In the genomic region with DNA sequence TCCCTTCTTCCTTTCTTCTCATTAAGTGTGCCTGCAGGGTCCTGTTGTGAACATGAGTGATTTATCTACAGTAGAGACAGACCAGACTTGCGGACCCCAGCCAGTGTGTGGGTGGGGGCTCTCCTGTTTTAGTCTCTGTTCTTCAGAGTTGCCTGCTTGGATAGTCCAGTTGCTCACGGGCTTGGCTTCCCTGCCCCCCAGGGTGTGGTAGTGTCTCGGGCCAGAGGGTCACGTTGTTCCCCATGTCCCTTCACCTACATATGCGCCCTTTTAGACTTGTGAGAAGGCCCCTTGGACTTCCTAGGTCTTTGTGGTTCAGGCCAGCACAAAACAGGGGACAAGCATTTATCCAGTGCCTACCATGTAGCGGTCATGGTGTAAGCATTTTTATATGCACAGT, we compare ENCODE assay signal across 20 cellular contexts.
DNase-seq lines count a peak whose midpoint lies in the region; ATAC-seq and TF ChIP-seq lines count a peak whose summit lies in the region.
"Had no signal": no experiment of that assay in that cellular context is flagged by ENCODE, and none has a peak within 500 bp of the region (broad histone marks: within the 10 kb centered on the region; RNA-seq: fewer than 3 reads in every experiment).

No MANE protein-coding gene starts in this region.

- BruUV-seq in Caco-2 (replicated peaks; lab: Mats Ljungman, UMichigan): no TSS peak

- H2BK120ac ChIP-seq in mesenchymal stem cell (ENCODE audit: low read depth, low read length): no peak overlapping the region

- CTCF ChIA-PET in Caco-2 (lab: Charles Lee): no interaction called here

- H2BK5ac ChIP-seq in mesenchymal stem cell (ENCODE audit: low read depth, low read length, poor library complexity, severe bottlenecking): no peak overlapping the region

- H3K4me1 ChIP-seq in Caco-2: no peaks in the 10 kb centered on the region
- peaks cover 24% of the 10 kb centered on the region for H3K4me1 ChIP-seq in mesenchymal stem cell (ENCODE audit: control insufficient read depth, insufficient read depth, low read depth, low read length)
- H3K4me1 ChIP-seq in skeletal muscle tissue (ENCODE audit: control insufficient read depth in 3 of 3, insufficient read depth in 3 of 3, low read length in 3 of 3): peaks cover 80 to 97% (median 96%) of the 10 kb centered on the region in 3 donors
- peaks cover 29% of the 10 kb centered on the region for H3K4me1 ChIP-seq in lower lobe of right lung

- 94% methylated on average over 5 of the region's 6 CpGs for WGBS in mesenchymal stem cell

- no peak for DNase-seq in Caco-2
- no peak for DNase-seq in mesenchymal stem cell
- no peak for DNase-seq in lower lobe of right lung
- DNase-seq in NOMO-1 treated with dmso at 0.1 percent for 144 hours (lab: John Stamatoyannopoulos, UW; ENCODE audit: unreplicated experiment): no peak
- DNase-seq: activated CD4-positive, CD25-positive, alpha-beta regulatory T cell; activated CD8-positive, alpha-beta T cell treated with anti-CD3 and anti-CD28 coated beads for 36 hours; activated naive CD8-positive, alpha-beta T cell treated with anti-CD3 and anti-CD28 coated beads, Interleukin-2, amount 10 ng/mL, durations not matched to agents 7 days and 5 days; activated T-cell treated with anti-CD3 and anti-CD28 coated beads, Interleukin-2, amount 50 U/mL, for 4 hours; CD4-positive, alpha-beta memory T cell; DMS53; GF-D8; NCI-H1417; NK-92 treated with Interleukin-12 subunit alpha and Interleukin-12 subunit beta, amount 100 ng/mL, for 24 hours had no signal

- no peak overlapping the region for H2BK15ac ChIP-seq in mesenchymal stem cell (ENCODE audit: low read depth, poor library complexity, severe bottlenecking)

- no peak overlapping the region for H4K91ac ChIP-seq in mesenchymal stem cell (ENCODE audit: low read length)

- no peaks in the 10 kb centered on the region for H3K27me3 ChIP-seq in Caco-2 (replicated peaks; ENCODE audit: control insufficient read depth, insufficient read depth, low read length)
- no peaks in the 10 kb centered on the region for H3K27me3 ChIP-seq in mesenchymal stem cell (ENCODE audit: control insufficient read depth in 1 of 2, insufficient read depth in 1 of 2, low read length in 2 of 2)
- H3K27me3 ChIP-seq in skeletal muscle tissue (ENCODE audit: control insufficient read depth in 3 of 3, insufficient read depth in 3 of 3, low read length in 3 of 3): no peaks in the 10 kb centered on the region
- no peaks in the 10 kb centered on the region for H3K27me3 ChIP-seq in lower lobe of right lung (ENCODE audit: low read depth)
- H3K27me3 ChIP-seq: cardiac muscle cell, dorsolateral prefrontal cortex had no signal

- peak overlapping the region; percentile 67 for H4K8ac ChIP-seq in mesenchymal stem cell (ENCODE audit: low read length)

- POLR2A ChIA-PET in Caco-2 (lab: Charles Lee): no interaction called here

- peak overlapping the region in 1 of 2 experiments; percentile 40 for H2BK12ac ChIP-seq in mesenchymal stem cell (ENCODE audit: low read length in 2 of 2)

- H3K23ac ChIP-seq in mesenchymal stem cell (ENCODE audit: low read length in 2 of 2): no peak overlapping the region

- peak overlapping the region; percentile 58 for H3K27ac Mint-ChIP-seq in Caco-2 (ENCODE audit: unreplicated experiment)
- peak overlapping the region; percentile 59 for H3K27ac Mint-ChIP-seq in activated T-helper 17 cell treated with anti-CD3 and anti-CD28 coated beads, Interleukin-2, amount 50 U/mL, for 72 hours
- H3K27ac Mint-ChIP-seq: activated CD8-positive, alpha-beta T cell treated with anti-CD3 and anti-CD28 coated beads for 36 hours; activated naive CD8-positive, alpha-beta T cell treated with anti-CD3 and anti-CD28 coated beads, Interleukin-2, amount 10 ng/mL, durations not matched to agents 7 days and 5 days had no signal

- peaks cover 9% of the 10 kb centered on the region for H3K79me1 ChIP-seq in mesenchymal stem cell (replicated peaks; ENCODE audit: low read length, poor library complexity, severe bottlenecking)

- no peaks in the 10 kb centered on the region for H3K9me3 ChIP-seq in Caco-2
- H3K9me3 ChIP-seq in mesenchymal stem cell (ENCODE audit: control insufficient read depth, low read length): no peaks in the 10 kb centered on the region
- H3K9me3 ChIP-seq in skeletal muscle tissue (ENCODE audit: control insufficient read depth in 3 of 3, low read length in 3 of 3): no peaks in the 10 kb centered on the region
- H3K9me3 ChIP-seq in lower lobe of right lung: no peaks in the 10 kb centered on the region

- no peak overlapping the region for H3K4me3 ChIP-seq in Caco-2 (ENCODE audit: low read depth, low read length)
- H3K4me3 ChIP-seq in mesenchymal stem cell (ENCODE audit: insufficient read depth in 1 of 2, low read depth in 1 of 2, low read length in 2 of 2): no peak overlapping the region
- peak overlapping the region; percentile 45 to 72 (median 47) for H3K4me3 ChIP-seq in skeletal muscle tissue (ENCODE audit: low read length in 3 of 3)
- no peak overlapping the region for H3K4me3 ChIP-seq in lower lobe of right lung
- H3K4me3 ChIP-seq: cardiac muscle cell, SK-N-MC had no signal

- peaks cover 64% of the 10 kb centered on the region for H3K36me3 Mint-ChIP-seq in Caco-2 (ENCODE audit: insufficient read depth, unreplicated experiment)
- H3K36me3 Mint-ChIP-seq in activated T-helper 17 cell treated with anti-CD3 and anti-CD28 coated beads, Interleukin-2, amount 50 U/mL, for 72 hours (ENCODE audit: low read depth): peaks cover 99% of the 10 kb centered on the region

- H3K4ac ChIP-seq in mesenchymal stem cell (ENCODE audit: low read depth in 1 of 2, low read length in 2 of 2): no peak overlapping the region

- H3K4me3 Mint-ChIP-seq in Caco-2 (ENCODE audit: unreplicated experiment): no peak overlapping the region
- H3K4me3 Mint-ChIP-seq in activated T-helper 17 cell treated with anti-CD3 and anti-CD28 coated beads, Interleukin-2, amount 50 U/mL, for 72 hours: no peak overlapping the region
- H3K4me3 Mint-ChIP-seq: activated CD8-positive, alpha-beta T cell treated with anti-CD3 and anti-CD28 coated beads for 36 hours; activated naive CD8-positive, alpha-beta T cell treated with anti-CD3 and anti-CD28 coated beads, Interleukin-2, amount 10 ng/mL, durations not matched to agents 7 days and 5 days; activated T-cell treated with anti-CD3 and anti-CD28 coated beads, Interleukin-2, amount 50 U/mL, for 4 hours; CD4-positive, alpha-beta memory T cell had no signal

- no peak overlapping the region for H3K4me2 ChIP-seq in mesenchymal stem cell (ENCODE audit: low read length, poor library complexity, severe bottlenecking)

- TF ChIP-seq CTCF in Caco-2 (IDR thresholded peaks at IDR 0.05; ENCODE audit: insufficient read depth in 1 of 2, low read depth in 1 of 2, low read length in 1 of 2, severe bottlenecking in 1 of 2, unreplicated experiment in 1 of 2): no peak
- TF ChIP-seq CTCF in lower lobe of right lung (IDR thresholded peaks at IDR 0.05): no peak

- peaks cover 16% of the 10 kb centered on the region for H3K4me1 Mint-ChIP-seq in Caco-2 (ENCODE audit: low read depth, unreplicated experiment)
- H3K4me1 Mint-ChIP-seq in activated T-helper 17 cell treated with anti-CD3 and anti-CD28 coated beads, Interleukin-2, amount 50 U/mL, for 72 hours: peaks cover 42% of the 10 kb centered on the region

- no peaks in the 10 kb centered on the region for H3K27me3 Mint-ChIP-seq in Caco-2 (ENCODE audit: insufficient read depth, unreplicated experiment)
- no peaks in the 10 kb centered on the region for H3K27me3 Mint-ChIP-seq in activated T-helper 17 cell treated with anti-CD3 and anti-CD28 coated beads, Interleukin-2, amount 50 U/mL, for 72 hours
- H3K27me3 Mint-ChIP-seq: activated CD8-positive, alpha-beta T cell treated with anti-CD3 and anti-CD28 coated beads for 36 hours; activated naive CD8-positive, alpha-beta T cell treated with anti-CD3 and anti-CD28 coated beads, Interleukin-2, amount 10 ng/mL, durations not matched to agents 7 days and 5 days; CD4-positive, alpha-beta memory T cell had no signal

- H3K14ac ChIP-seq in mesenchymal stem cell (ENCODE audit: low read length in 2 of 2): no peak overlapping the region

- H3K18ac ChIP-seq in mesenchymal stem cell (ENCODE audit: low read depth in 1 of 2, low read length in 2 of 2): peak overlapping the region in 1 of 2 experiments; percentile 28

- no peak overlapping the region for H2AK5ac ChIP-seq in mesenchymal stem cell (ENCODE audit: low read length, severe bottlenecking)

- H3K9ac ChIP-seq in mesenchymal stem cell (ENCODE audit: low read length) (peak overlapping the region; percentile 27), skeletal muscle tissue (ENCODE audit: low read depth in 1 of 3, low read length in 3 of 3) (peak overlapping the region; percentile 36 to 80 (median 53))

- no peak for ATAC-seq in activated T-helper 17 cell treated with anti-CD3 and anti-CD28 coated beads, Interleukin-2, amount 50 U/mL, for 72 hours (replicated peaks)
- no peak for ATAC-seq in HG02642 (IDR thresholded peaks at IDR 0.05; ENCODE audit: poor library complexity, unreplicated experiment)
- no peak for ATAC-seq in lower lobe of right lung
- ATAC-seq: activated CD8-positive, alpha-beta T cell treated with anti-CD3 and anti-CD28 coated beads for 36 hours; activated T-cell treated with anti-CD3 and anti-CD28 coated beads, Interleukin-2, amount 50 U/mL, for 4 hours had no signal

- intact Hi-C loops in Caco-2 (cut with micrococcal nuclease; ENCODE audit: unreplicated experiment): no loop called here
- intact Hi-C loops in lower lobe of right lung (cut with DNase I): no loop called here

- H3K36me3 ChIP-seq in Caco-2 (ENCODE audit: control insufficient read depth, insufficient read depth, low read length) (no peaks in the 10 kb centered on the region; the same call in none of the 2 replicates), mesenchymal stem cell (ENCODE audit: control insufficient read depth in 1 of 2, insufficient read depth in 2 of 2, low read depth in 1 of 2, low read length in 2 of 2) (peaks cover 51 to 92% of the 10 kb centered on the region in 2 experiments), skeletal muscle tissue (ENCODE audit: control insufficient read depth in 3 of 3, insufficient read depth in 3 of 3, low read length in 3 of 3) (peaks cover 18 to 44% (median 33%) of the 10 kb centered on the region in 3 donors), lower lobe of right lung (peaks cover 65% of the 10 kb centered on the region)

- no peak overlapping the region for H2AFZ ChIP-seq in mesenchymal stem cell (ENCODE audit: low read depth, low read length)

- H3K9me3 Mint-ChIP-seq in Caco-2 (ENCODE audit: unreplicated experiment): no peaks in the 10 kb centered on the region
- no peaks in the 10 kb centered on the region for H3K9me3 Mint-ChIP-seq in activated T-helper 17 cell treated with anti-CD3 and anti-CD28 coated beads, Interleukin-2, amount 50 U/mL, for 72 hours
- H3K9me3 Mint-ChIP-seq: activated CD8-positive, alpha-beta T cell treated with anti-CD3 and anti-CD28 coated beads for 36 hours; activated naive CD8-positive, alpha-beta T cell treated with anti-CD3 and anti-CD28 coated beads, Interleukin-2, amount 10 ng/mL, durations not matched to agents 7 days and 5 days; activated T-cell treated with anti-CD3 and anti-CD28 coated beads, Interleukin-2, amount 50 U/mL, for 4 hours had no signal

- H3K27ac ChIP-seq in mesenchymal stem cell (ENCODE audit: low read length, poor library complexity, severe bottlenecking) (no peak overlapping the region), skeletal muscle tissue (ENCODE audit: low read depth, low read length) (peak overlapping the region; percentile 73), lower lobe of right lung (no peak overlapping the region)
- H3K27ac ChIP-seq: cardiac muscle cell, dorsolateral prefrontal cortex, HL-60, SK-N-MC had no signal

Comparison
In these comparisons a context has a peak if more than half of its experiments do, and no peak if none do; other contexts are left out.
1. H3K4me3 ChIP-seq: peak in skeletal muscle tissue (3 of 3); none in Caco-2 (single experiment), mesenchymal stem cell (0 of 2) and lower lobe of right lung (single experiment).